Comparison of ENCODE assay signal across 23 cellular contexts in genomic region chr20:50390685-50391443, GRCh38.
DNase-seq lines count a peak whose midpoint lies in the region; ATAC-seq and TF ChIP-seq lines count a peak whose summit lies in the region.
"Had no signal": no experiment of that assay in that cellular context is flagged by ENCODE, and none has a peak within 500 bp of the region (broad histone marks: within the 10 kb centered on the region; RNA-seq: fewer than 3 reads in every experiment).

No MANE protein-coding gene starts in this region.

- peak overlapping the region in 2 of 9 donors; percentile 62 to 85 for H3K27ac Mint-ChIP-seq in naive thymus-derived CD4-positive, alpha-beta T cell
- H3K27ac Mint-ChIP-seq: activated CD8-positive, alpha-beta T cell treated with anti-CD3 and anti-CD28 coated beads for 36 hours; activated naive CD4-positive, alpha-beta T cell treated with anti-CD3 and anti-CD28 coated beads for 36 hours; naive B cell; T-helper 2 cell treated with Interferon-gamma antibody and Interleukin-4, amounts not matched to agents 5 μg/mL and 100 μg/mL, for 36 hours had no signal

- no peaks in the 10 kb centered on the region for H3K9me3 Mint-ChIP-seq in naive thymus-derived CD4-positive, alpha-beta T cell
- H3K9me3 Mint-ChIP-seq: activated CD8-positive, alpha-beta T cell treated with anti-CD3 and anti-CD28 coated beads for 36 hours; activated naive CD4-positive, alpha-beta T cell treated with anti-CD3 and anti-CD28 coated beads for 36 hours; T-helper 2 cell treated with Interferon-gamma antibody and Interleukin-4, amounts not matched to agents 5 μg/mL and 100 μg/mL, for 36 hours had no signal

- H3K4me1 ChIP-seq in heart left ventricle (peaks cover 0 to 46% (median 34%) of the 10 kb centered on the region in 12 donors), body of pancreas (peaks cover 55% of the 10 kb centered on the region), liver (ENCODE audit: control insufficient read depth in 4 of 4, insufficient read depth in 4 of 4, low read length in 3 of 4) (peaks cover 16 to 60% (median 42%) of the 10 kb centered on the region in 4 donors), testis (peaks cover 19% of the 10 kb centered on the region)
- peaks cover 8 to 11% of the 10 kb centered on the region in 2 donors for H3K4me1 ChIP-seq in naive thymus-derived CD4-positive, alpha-beta T cell (ENCODE audit: control insufficient read depth in 2 of 2, insufficient read depth in 2 of 2, low read length in 2 of 2)
- H3K4me1 ChIP-seq: BE2C had no signal

- TF ChIP-seq CTCF in heart left ventricle (IDR thresholded peaks at IDR 0.05) (no peak), body of pancreas (IDR thresholded peaks at IDR 0.05) (no peak), liver (IDR thresholded peaks at IDR 0.05; ENCODE audit: low read depth, low read length, missing input control) (no peak), testis (IDR thresholded peaks at IDR 0.05) (no peak)

- no peak overlapping the region for H3K4me3 ChIP-seq in heart left ventricle
- H3K4me3 ChIP-seq in body of pancreas, result no peak overlapping the region
- H3K4me3 ChIP-seq in liver (ENCODE audit: low read depth in 1 of 3, low read length in 3 of 3), result no peak overlapping the region
- no peak overlapping the region for H3K4me3 ChIP-seq in testis
- H3K4me3 ChIP-seq in naive thymus-derived CD4-positive, alpha-beta T cell (ENCODE audit: low read length), result no peak overlapping the region
- H3K4me3 ChIP-seq: vagina had no signal

- H3K4me1 Mint-ChIP-seq in naive thymus-derived CD4-positive, alpha-beta T cell, result peaks cover 14 to 38% (median 28%) of the 10 kb centered on the region in 7 donors

- no peaks in the 10 kb centered on the region for H3K9me3 ChIP-seq in heart left ventricle
- no peaks in the 10 kb centered on the region for H3K9me3 ChIP-seq in body of pancreas
- no peaks in the 10 kb centered on the region for H3K9me3 ChIP-seq in liver (ENCODE audit: control insufficient read depth in 4 of 4, low read length in 3 of 4)
- H3K9me3 ChIP-seq in testis, result no peaks in the 10 kb centered on the region
- no peaks in the 10 kb centered on the region for H3K9me3 ChIP-seq in naive thymus-derived CD4-positive, alpha-beta T cell (ENCODE audit: control insufficient read depth in 2 of 3, low read length in 3 of 3)
- H3K9me3 ChIP-seq: BE2C, vagina had no signal

- ATAC-seq in heart left ventricle (no peak), left ventricle myocardium superior (no peak), body of pancreas (no peak)
- ATAC-seq in naive thymus-derived CD4-positive, alpha-beta T cell, result no peak
- ATAC-seq: activated CD8-positive, alpha-beta T cell treated with anti-CD3 and anti-CD28 coated beads for 36 hours had no signal

- WGBS in heart left ventricle, 4 donors, result 84 to 92% (median 90%) methylated on average over 10 to 15 of the region's 15 CpGs
- WGBS in body of pancreas, 2 donors, result 85 to 90% methylated on average over 15 of the region's 15 CpGs
- 66% methylated on average over 15 of the region's 15 CpGs for whole genome bisulfite sequencing in liver
- WGBS in testis, 2 donors, result 64 to 88% methylated on average over 14 to 15 of the region's 15 CpGs

- no peak overlapping the region for H3K4me3 Mint-ChIP-seq in naive thymus-derived CD4-positive, alpha-beta T cell
- H3K4me3 Mint-ChIP-seq: activated CD8-positive, alpha-beta T cell treated with anti-CD3 and anti-CD28 coated beads for 36 hours; activated naive CD4-positive, alpha-beta T cell treated with anti-CD3 and anti-CD28 coated beads for 36 hours; brain; naive B cell; T-helper 2 cell treated with Interferon-gamma antibody and Interleukin-4, amounts not matched to agents 5 μg/mL and 100 μg/mL, for 36 hours had no signal

- DNase-seq in heart left ventricle (no peak), left ventricle myocardium superior (no peak), body of pancreas (no peak), testis (peak; percentile 74), SKM-1 (lab: John Stamatoyannopoulos, UW; ENCODE audit: unreplicated experiment) (no peak)
- no peak for DNase-seq in stimulated activated CD4-positive, alpha-beta T cell treated with anti-CD3 and anti-CD28 coated beads, Interleukin-15, amount 100 ng/mL, for 24 hours
- no peak for DNase-seq in naive thymus-derived CD4-positive, alpha-beta T cell
- DNase-seq: activated CD4-positive, alpha-beta T cell treated with anti-CD3 and anti-CD28 coated beads for 1 hour; activated CD8-positive, alpha-beta T cell treated with anti-CD3 and anti-CD28 coated beads for 36 hours; activated naive CD4-positive, alpha-beta T cell treated with anti-CD3 and anti-CD28 coated beads for 36 hours; BE2C; midbrain; MM.1S; naive B cell; NCI-H1105 treated with DMSO at 0.1 percent for 48 hours; NCI-H2029; NCI-H524; SHP77; stimulated activated naive CD4-positive, alpha-beta T cell had no signal

- peaks cover 0 to 8% (median 0%) of the 10 kb centered on the region in 5 donors for H3K27me3 Mint-ChIP-seq in naive thymus-derived CD4-positive, alpha-beta T cell
- H3K27me3 Mint-ChIP-seq: activated CD8-positive, alpha-beta T cell treated with anti-CD3 and anti-CD28 coated beads for 36 hours had no signal

- H3K36me3 Mint-ChIP-seq in naive thymus-derived CD4-positive, alpha-beta T cell, result no peaks in the 10 kb centered on the region
- H3K36me3 Mint-ChIP-seq: brain had no signal

- no peaks in the 10 kb centered on the region for H3K27me3 ChIP-seq in heart left ventricle
- no peaks in the 10 kb centered on the region for H3K27me3 ChIP-seq in body of pancreas
- no peaks in the 10 kb centered on the region for H3K27me3 ChIP-seq in liver (ENCODE audit: control insufficient read depth in 4 of 4, insufficient read depth in 4 of 4, low read length in 3 of 4)
- no peaks in the 10 kb centered on the region for H3K27me3 ChIP-seq in testis
- H3K27me3 ChIP-seq in naive thymus-derived CD4-positive, alpha-beta T cell (ENCODE audit: control insufficient read depth in 2 of 2, insufficient read depth in 2 of 2, low read length in 2 of 2), result no peaks in the 10 kb centered on the region
- H3K27me3 ChIP-seq: BE2C, vagina had no signal

- CTCF ChIA-PET in naive thymus-derived CD4-positive, alpha-beta T cell (lab: Charles Lee), result no interaction called here

- H3K27ac ChIP-seq in heart left ventricle (peak overlapping the region in 11 of 12 donors; percentile 30 to 92 (median 83)), body of pancreas (peak overlapping the region in 3 of 4 donors; percentile 67 to 68 (median 67)), liver (ENCODE audit: low read depth in 1 of 2, low read length in 2 of 2) (peak overlapping the region; percentile 85 to 88), testis (no peak overlapping the region)
- no peak overlapping the region for H3K27ac ChIP-seq in naive thymus-derived CD4-positive, alpha-beta T cell (ENCODE audit: low read depth, low read length)
- H3K27ac ChIP-seq: vagina had no signal

- no peak overlapping the region for H3K9ac ChIP-seq in liver (ENCODE audit: low read depth in 1 of 2, low read length in 2 of 2)

- no peak for TF ChIP-seq RAD21 in liver (IDR thresholded peaks at IDR 0.05)

- H3K36me3 ChIP-seq in heart left ventricle (no peaks in the 10 kb centered on the region), body of pancreas (replicated peaks in 1 of 2; ENCODE audit: insufficient read depth in 1 of 2, low read depth in 2 of 2) (no peaks in the 10 kb centered on the region), liver (ENCODE audit: control insufficient read depth in 4 of 4, insufficient read depth in 3 of 4, low read depth in 1 of 4, low read length in 3 of 4) (no peaks in the 10 kb centered on the region), testis (ENCODE audit: low read depth, missing control alignments) (no peaks in the 10 kb centered on the region)
- no peaks in the 10 kb centered on the region for H3K36me3 ChIP-seq in naive thymus-derived CD4-positive, alpha-beta T cell (ENCODE audit: control insufficient read depth in 2 of 3, insufficient read depth in 3 of 3, low read length in 3 of 3)
- H3K36me3 ChIP-seq: BE2C, vagina had no signal

- POLR2A ChIA-PET in naive thymus-derived CD4-positive, alpha-beta T cell (lab: Charles Lee), result no interaction called here

- intact Hi-C loops in heart left ventricle (cut with DNase I), result loop anchor here in 2 of 10 donors (10.0 kb wide), 1 partner anchor 184 kb away; no protein-coding TSS in a partner anchor
- intact Hi-C loops in left ventricle myocardium superior (cut with micrococcal nuclease), result no loop called here
- intact Hi-C loops in body of pancreas (cut with DNase I), result no loop called here
- intact Hi-C loops in testis (cut with DNase I; ENCODE audit: low total_unique reads), result no loop called here
- intact Hi-C loops in naive thymus-derived CD4-positive, alpha-beta T cell (cut with micrococcal nuclease), result no loop called here

- TF ChIP-seq POLR2A in heart left ventricle (IDR thresholded peaks at IDR 0.05) (no peak), body of pancreas (IDR thresholded peaks at IDR 0.05) (no peak), testis (IDR thresholded peaks at IDR 0.05) (no peak)

TF ChIP-seq in liver, 16 proteins besides CTCF, POLR2A, EP300 and RAD21 (continues in another document):
- TF ChIP-seq NR2F2 (IDR thresholded peaks at IDR 0.05) (no peak), MAX (IDR thresholded peaks at IDR 0.05) (no peak), HNF4G (IDR thresholded peaks at IDR 0.05) (no peak)
- TF ChIP-seq, protein P1, sequence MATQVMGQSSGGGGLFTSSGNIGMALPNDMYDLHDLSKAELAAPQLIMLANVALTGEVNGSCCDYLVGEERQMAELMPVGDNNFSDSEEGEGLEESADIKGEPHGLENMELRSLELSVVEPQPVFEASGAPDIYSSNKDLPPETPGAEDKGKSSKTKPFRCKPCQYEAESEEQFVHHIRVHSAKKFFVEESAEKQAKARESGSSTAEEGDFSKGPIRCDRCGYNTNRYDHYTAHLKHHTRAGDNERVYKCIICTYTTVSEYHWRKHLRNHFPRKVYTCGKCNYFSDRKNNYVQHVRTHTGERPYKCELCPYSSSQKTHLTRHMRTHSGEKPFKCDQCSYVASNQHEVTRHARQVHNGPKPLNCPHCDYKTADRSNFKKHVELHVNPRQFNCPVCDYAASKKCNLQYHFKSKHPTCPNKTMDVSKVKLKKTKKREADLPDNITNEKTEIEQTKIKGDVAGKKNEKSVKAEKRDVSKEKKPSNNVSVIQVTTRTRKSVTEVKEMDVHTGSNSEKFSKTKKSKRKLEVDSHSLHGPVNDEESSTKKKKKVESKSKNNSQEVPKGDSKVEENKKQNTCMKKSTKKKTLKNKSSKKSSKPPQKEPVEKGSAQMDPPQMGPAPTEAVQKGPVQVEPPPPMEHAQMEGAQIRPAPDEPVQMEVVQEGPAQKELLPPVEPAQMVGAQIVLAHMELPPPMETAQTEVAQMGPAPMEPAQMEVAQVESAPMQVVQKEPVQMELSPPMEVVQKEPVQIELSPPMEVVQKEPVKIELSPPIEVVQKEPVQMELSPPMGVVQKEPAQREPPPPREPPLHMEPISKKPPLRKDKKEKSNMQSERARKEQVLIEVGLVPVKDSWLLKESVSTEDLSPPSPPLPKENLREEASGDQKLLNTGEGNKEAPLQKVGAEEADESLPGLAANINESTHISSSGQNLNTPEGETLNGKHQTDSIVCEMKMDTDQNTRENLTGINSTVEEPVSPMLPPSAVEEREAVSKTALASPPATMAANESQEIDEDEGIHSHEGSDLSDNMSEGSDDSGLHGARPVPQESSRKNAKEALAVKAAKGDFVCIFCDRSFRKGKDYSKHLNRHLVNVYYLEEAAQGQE (IDR thresholded peaks at IDR 0.05), result no peak

Comparison
In these comparisons a context has a peak if more than half of its experiments do, and no peak if none do; other contexts are left out.
1. H3K27ac ChIP-seq: peak in heart left ventricle (11 of 12), body of pancreas (3 of 4) and liver (2 of 2); none in testis (0 of 2) and naive thymus-derived CD4-positive, alpha-beta T cell (single experiment).